Comparison of ENCODE assay signal across 11 cellular contexts in the genomic region with DNA sequence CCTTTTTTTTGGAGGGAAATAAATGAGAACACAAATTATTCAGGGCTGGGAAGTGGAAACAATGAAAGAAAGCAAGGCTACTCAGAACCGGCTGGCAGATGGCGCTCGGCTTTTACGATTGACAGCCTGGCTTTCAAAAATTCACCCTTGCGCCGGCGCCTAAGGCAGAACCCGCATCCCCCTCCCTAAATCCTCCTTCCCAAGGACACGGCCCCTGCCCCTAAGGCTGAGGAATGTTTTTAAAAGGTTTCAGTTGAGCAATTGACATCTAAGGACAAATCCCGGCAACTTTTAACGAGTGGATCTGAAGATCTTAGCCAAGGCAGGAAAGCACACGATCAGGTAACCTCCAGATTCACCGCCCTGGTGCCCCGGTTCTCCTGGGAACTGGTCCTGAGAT. TPM values are rescaled to one million over a fixed set of nuclear protein-coding genes. Genes with fewer than 3 reads are reported as not detected.
A peak's percentile ranks its signal among the peaks of the same experiment; 100 is the strongest.
DNase-seq lines count a peak whose midpoint lies in the region; ATAC-seq and TF ChIP-seq lines count a peak whose summit lies in the region.
"Had no signal": no experiment of that assay in that cellular context is flagged by ENCODE, and none has a peak within 500 bp of the region (broad histone marks: within the 10 kb centered on the region; RNA-seq: fewer than 3 reads in every experiment).

No MANE protein-coding gene starts in this region.

- POLR2A ChIA-PET in activated CD4-positive, alpha-beta T cell treated with anti-CD3 and anti-CD28 coated beads for 36 hours (lab: Charles Lee), result no interaction called here
- POLR2A ChIA-PET in PC-3 (lab: Charles Lee; ENCODE audit: unreplicated experiment), result no interaction called here

- WGBS in testis, 2 donors, result 63 to 64% methylated on average over 14 of the region's 14 CpGs

- H3F3A ChIP-seq in PC-3 (ENCODE audit: low read length, unreplicated experiment), result no peaks in the 10 kb centered on the region

- no peak overlapping the region for H3K27ac Mint-ChIP-seq in activated CD4-positive, alpha-beta T cell treated with anti-CD3 and anti-CD28 coated beads for 36 hours
- H3K27ac Mint-ChIP-seq in stimulated activated naive B cell treated with anti-CD40 and anti-IgM and Interleukin-4, amounts not matched to agents 10 μg/mL and 1 μg/mL and 100 μg/mL, for 72 hours, result no peak overlapping the region
- H3K27ac Mint-ChIP-seq: CD4-positive, CD25-positive, alpha-beta regulatory T cell had no signal

- H3K27me3 ChIP-seq in PC-3 (ENCODE audit: low read length), result no peaks in the 10 kb centered on the region
- peaks cover 6% of the 10 kb centered on the region for H3K27me3 ChIP-seq in fibroblast of lung (ENCODE audit: control insufficient read depth, insufficient read depth, low read length)
- H3K27me3 ChIP-seq in testis, result no peaks in the 10 kb centered on the region
- no peaks in the 10 kb centered on the region for H3K27me3 ChIP-seq in colonic mucosa

- H3K79me2 ChIP-seq in PC-3 (ENCODE audit: low read length) (no peaks in the 10 kb centered on the region), fibroblast of lung (ENCODE audit: control insufficient read depth, insufficient read depth, low read length) (no peaks in the 10 kb centered on the region)

- H3K9ac ChIP-seq in PC-3 (ENCODE audit: low read length), result no peak overlapping the region
- no peak overlapping the region for H3K9ac ChIP-seq in fibroblast of lung (ENCODE audit: insufficient read depth, low read length)
- H3K9ac ChIP-seq in colonic mucosa (ENCODE audit: low read depth in 2 of 2, low read length in 2 of 2), result no peak overlapping the region

- peak; percentile 39 for TF ChIP-seq CTCF in PC-3 (conservative IDR thresholded peaks at IDR 0.05; ENCODE audit: low read depth, low read length)
- peak; percentile 25 to 45 for TF ChIP-seq CTCF in fibroblast of lung (conservative IDR thresholded peaks at IDR 0.05 in 1 of 2, IDR thresholded peaks at IDR 0.05 in 1 of 2; ENCODE audit: low read depth in 1 of 2, low read length in 2 of 2)
- no peak for TF ChIP-seq CTCF in testis (IDR thresholded peaks at IDR 0.05)
- no peak for TF ChIP-seq CTCF in colonic mucosa (IDR thresholded peaks at IDR 0.05)

- H3K4me2 ChIP-seq in PC-3 (ENCODE audit: low read length), result no peak overlapping the region
- H3K4me2 ChIP-seq in fibroblast of lung (ENCODE audit: extremely low read depth, insufficient read depth, low read length), result no peak overlapping the region

- no peak for TF ChIP-seq POLR2A in testis (IDR thresholded peaks at IDR 0.05)

- H3K9me3 Mint-ChIP-seq in activated CD4-positive, alpha-beta T cell treated with anti-CD3 and anti-CD28 coated beads for 36 hours (ENCODE audit: low read depth), result no peaks in the 10 kb centered on the region
- no peaks in the 10 kb centered on the region for H3K9me3 Mint-ChIP-seq in stimulated activated naive B cell treated with anti-CD40 and anti-IgM and Interleukin-4, amounts not matched to agents 10 μg/mL and 1 μg/mL and 100 μg/mL, for 72 hours
- H3K9me3 Mint-ChIP-seq: activated T-cell treated with anti-CD3 and anti-CD28 coated beads, Interleukin-2, amount 50 U/mL, for 4 hours; CD4-positive, CD25-positive, alpha-beta regulatory T cell had no signal

- H4K20me1 ChIP-seq in PC-3 (ENCODE audit: low read length) (no peaks in the 10 kb centered on the region), fibroblast of lung (ENCODE audit: control insufficient read depth, extremely low read depth, insufficient read depth, low read length) (no peaks in the 10 kb centered on the region)

- no peaks in the 10 kb centered on the region for H3K9me2 ChIP-seq in PC-3 (replicated peaks; ENCODE audit: low read length)

- H3K4me3 ChIP-seq in PC-3 (ENCODE audit: low read length) (no peak overlapping the region), fibroblast of lung (replicated peaks in 1 of 4; ENCODE audit: control extremely low read depth in 1 of 4, insufficient read depth in 1 of 4, low read depth in 3 of 4, low read length in 4 of 4) (no peak overlapping the region), testis (no peak overlapping the region), colonic mucosa (no peak overlapping the region)
- H3K4me3 ChIP-seq: lung had no signal

- H3K4me3 Mint-ChIP-seq in activated CD4-positive, alpha-beta T cell treated with anti-CD3 and anti-CD28 coated beads for 36 hours, result no peak overlapping the region
- H3K4me3 Mint-ChIP-seq in stimulated activated naive B cell treated with anti-CD40 and anti-IgM and Interleukin-4, amounts not matched to agents 10 μg/mL and 1 μg/mL and 100 μg/mL, for 72 hours, result no peak overlapping the region
- H3K4me3 Mint-ChIP-seq: activated T-cell treated with anti-CD3 and anti-CD28 coated beads, Interleukin-2, amount 50 U/mL, for 4 hours; CD4-positive, CD25-positive, alpha-beta regulatory T cell had no signal

- H3K27ac ChIP-seq in PC-3 (ENCODE audit: low read length) (no peak overlapping the region), fibroblast of lung (ENCODE audit: insufficient read depth, low read length) (no peak overlapping the region), testis (no peak overlapping the region), colonic mucosa (no peak overlapping the region)

- peak; percentile 19 for DNase-seq in activated CD4-positive, alpha-beta T cell treated with anti-CD3 and anti-CD28 coated beads for 36 hours
- no peak for DNase-seq in activated CD4-positive, alpha-beta T cell treated with anti-CD3 and anti-CD28 coated beads for 4 hours
- no peak for DNase-seq in PC-3
- peak in 1 of 2 donors; percentile 28 for DNase-seq in fibroblast of lung (ENCODE audit: low read depth in 2 of 2)
- peak; percentile 55 for DNase-seq in testis
- no peak for DNase-seq in stimulated activated naive B cell treated with anti-CD40 and anti-IgM and Interleukin-4, amounts not matched to agents 10 μg/mL and 1 μg/mL and 100 μg/mL, for 72 hours
- DNase-seq in colonic mucosa, result no peak
- DNase-seq: activated T-cell treated with anti-CD3 and anti-CD28 coated beads, Interleukin-2, amount 50 U/mL, for 4 hours; CD4-positive, CD25-positive, alpha-beta regulatory T cell had no signal

- BruUV-seq in PC-3 (replicated peaks; lab: Mats Ljungman, UMichigan), result no TSS peak

- no peaks in the 10 kb centered on the region for H3K27me3 Mint-ChIP-seq in activated CD4-positive, alpha-beta T cell treated with anti-CD3 and anti-CD28 coated beads for 36 hours
- H3K27me3 Mint-ChIP-seq in stimulated activated naive B cell treated with anti-CD40 and anti-IgM and Interleukin-4, amounts not matched to agents 10 μg/mL and 1 μg/mL and 100 μg/mL, for 72 hours, result peaks cover 0 to 13% of the 10 kb centered on the region in 2 donors

- no peaks in the 10 kb centered on the region for H3K36me3 ChIP-seq in PC-3 (ENCODE audit: low read depth, low read length)
- H3K36me3 ChIP-seq in fibroblast of lung (ENCODE audit: control insufficient read depth, insufficient read depth, low read length), result no peaks in the 10 kb centered on the region
- no peaks in the 10 kb centered on the region for H3K36me3 ChIP-seq in testis (ENCODE audit: low read depth, missing control alignments)
- no peaks in the 10 kb centered on the region for H3K36me3 ChIP-seq in colonic mucosa

- H3K4me1 Mint-ChIP-seq in activated CD4-positive, alpha-beta T cell treated with anti-CD3 and anti-CD28 coated beads for 36 hours, result peaks cover 11% of the 10 kb centered on the region
- H3K4me1 Mint-ChIP-seq in stimulated activated naive B cell treated with anti-CD40 and anti-IgM and Interleukin-4, amounts not matched to agents 10 μg/mL and 1 μg/mL and 100 μg/mL, for 72 hours, result peaks cover 12% of the 10 kb centered on the region in 2 donors

- H3K36me3 Mint-ChIP-seq in activated CD4-positive, alpha-beta T cell treated with anti-CD3 and anti-CD28 coated beads for 36 hours (ENCODE audit: low read depth), result no peaks in the 10 kb centered on the region
- H3K36me3 Mint-ChIP-seq in stimulated activated naive B cell treated with anti-CD40 and anti-IgM and Interleukin-4, amounts not matched to agents 10 μg/mL and 1 μg/mL and 100 μg/mL, for 72 hours, result no peaks in the 10 kb centered on the region
- H3K36me3 Mint-ChIP-seq: CD4-positive, CD25-positive, alpha-beta regulatory T cell had no signal

- no peaks in the 10 kb centered on the region for H3K9me3 ChIP-seq in PC-3 (ENCODE audit: low read length)
- no peaks in the 10 kb centered on the region for H3K9me3 ChIP-seq in fibroblast of lung (ENCODE audit: control insufficient read depth, insufficient read depth, low read depth, low read length)
- no peaks in the 10 kb centered on the region for H3K9me3 ChIP-seq in testis
- H3K9me3 ChIP-seq in colonic mucosa, result no peaks in the 10 kb centered on the region

- H2AFZ ChIP-seq in PC-3 (ENCODE audit: low read length) (peak overlapping the region; percentile 30; the same call in 1 of the 2 replicates), fibroblast of lung (ENCODE audit: low read length) (no peak overlapping the region)

- CTCF ChIA-PET in activated CD4-positive, alpha-beta T cell treated with anti-CD3 and anti-CD28 coated beads for 36 hours (lab: Charles Lee), result interaction anchor here (2.2 kb wide), 1 partner anchor 339 kb away, joined by 14 read pairs; no protein-coding TSS in a partner anchor
- CTCF ChIA-PET in PC-3 (lab: Charles Lee), result no interaction called here

- ATAC-seq in activated CD4-positive, alpha-beta T cell treated with anti-CD3 and anti-CD28 coated beads for 36 hours, result no peak
- no peak for ATAC-seq in PC-3
- ATAC-seq in stimulated activated naive B cell treated with anti-CD40 and anti-IgM and Interleukin-4, amounts not matched to agents 10 μg/mL and 1 μg/mL and 100 μg/mL, for 72 hours (replicated peaks), result no peak
- no peak for ATAC-seq in GM18858 (IDR thresholded peaks at IDR 0.05; ENCODE audit: unreplicated experiment)
- ATAC-seq: activated T-cell treated with anti-CD3 and anti-CD28 coated beads, Interleukin-2, amount 50 U/mL, for 4 hours had no signal

- intact Hi-C loops in activated CD4-positive, alpha-beta T cell treated with anti-CD3 and anti-CD28 coated beads for 36 hours (cut with DNase I, micrococcal nuclease), result loop anchor here (5.0 to 10.0 kb wide), 2 partner anchors 626 to 629 kb away; no protein-coding TSS in a partner anchor
- intact Hi-C loops in PC-3 (cut with micrococcal nuclease) (no loop called here), testis (cut with DNase I; ENCODE audit: low total_unique reads) (loop anchor here (10.0 kb wide), 1 partner anchor 626 kb away; no protein-coding TSS in a partner anchor), colonic mucosa (cut with DNase I) (loop anchor here (5.0 kb wide), 1 partner anchor 589 kb away; no protein-coding TSS in a partner anchor)

- peaks cover 9% of the 10 kb centered on the region; the same call in 1 of the 2 replicates for H3K4me1 ChIP-seq in PC-3 (ENCODE audit: insufficient read depth, low read length)
- no peaks in the 10 kb centered on the region for H3K4me1 ChIP-seq in fibroblast of lung (ENCODE audit: control insufficient read depth, extremely low read depth, insufficient read depth, low read length)
- H3K4me1 ChIP-seq in testis, result no peaks in the 10 kb centered on the region
- H3K4me1 ChIP-seq in colonic mucosa, result no peaks in the 10 kb centered on the region

RNA-seq across cellular contexts. Expression of a gene that starts 16.3 kb away (rescaled TPM):
- 100 to 1,000 TPM; 713 to 965 TPM for total RNA-seq in activated CD4-positive, alpha-beta T cell treated with anti-CD3 and anti-CD28 coated beads for 36 hours
- total RNA-seq in PC-3 (2014; rRNA removed) (694 and 822 TPM in 2 replicates), fibroblast of lung (256 and 421 TPM in 2 replicates), testis (100 to 1,000 TPM; 880 to 885 TPM), colonic mucosa (100 to 1,000 TPM; 683 to 715 TPM)
- polyA plus RNA-seq in fibroblast of lung (1,357 and 1,384 TPM in 2 replicates), testis (ENCODE audit: insufficient read depth, low read depth, low replicate concordance) (716 TPM)
- polyA plus RNA-seq in fibroblast of lung (2012), result 970 and 1,051 TPM in 2 replicates
- polyA minus RNA-seq in fibroblast of lung (ENCODE audit: low replicate concordance), result 2,729 and 3,468 TPM in 2 replicates

RNA-seq across cellular contexts. Expression of a gene that starts 18.1 kb away (rescaled TPM):
- 1 to 10 TPM; 1.1 to 1.9 TPM for total RNA-seq in activated CD4-positive, alpha-beta T cell treated with anti-CD3 and anti-CD28 coated beads for 36 hours
- 0.11 TPM in 1 of 2 replicates, not detected in the other for total RNA-seq in PC-3 (2014; rRNA removed)
- total RNA-seq in fibroblast of lung, result 0.33 and 0.51 TPM in 2 replicates
- polyA plus RNA-seq in fibroblast of lung, result 0.28 and 0.32 TPM in 2 replicates
- polyA plus RNA-seq in fibroblast of lung (2012), result 0.59 and 0.74 TPM in 2 replicates
- polyA minus RNA-seq in fibroblast of lung (ENCODE audit: low replicate concordance), result not detected in 2 replicates
- 1 to 10 TPM; 3.5 to 4.4 TPM for total RNA-seq in testis
- 1.1 TPM for polyA plus RNA-seq in testis (ENCODE audit: insufficient read depth, low read depth, low replicate concordance)
- total RNA-seq in colonic mucosa, result 1 to 10 TPM in 1 of 2 donors, under 1 TPM in 1; 0.88 to 1.7 TPM
- polyA plus RNA-seq: CD4-positive, CD25-positive, alpha-beta regulatory T cell had no signal

Comparison
In these comparisons a context has a peak if more than half of its experiments do, and no peak if none do; other contexts are left out.
1. DNase-seq: peak in activated CD4-positive, alpha-beta T cell treated with anti-CD3 and anti-CD28 coated beads for 36 hours (single experiment) and testis (single experiment); none in activated CD4-positive, alpha-beta T cell treated with anti-CD3 and anti-CD28 coated beads for 4 hours (0 of 2), PC-3 (single experiment), stimulated activated naive B cell treated with anti-CD40 and anti-IgM and Interleukin-4, amounts not matched to agents 10 μg/mL and 1 μg/mL and 100 μg/mL, for 72 hours (single experiment) and colonic mucosa (single experiment).
2. CTCF ChIP-seq: peak in PC-3 (single experiment) and fibroblast of lung (2 of 2); none in testis (0 of 3) and colonic mucosa (single experiment).